ENCODE assay signal across 16 cellular contexts in genomic region chr17:29295420-29295819, GRCh38. TPM values are rescaled to one million over a fixed set of nuclear protein-coding genes. Genes with fewer than 3 reads are reported as not detected.
DNase-seq lines count a peak whose midpoint lies in the region; ATAC-seq, FAIRE-seq and TF ChIP-seq lines count a peak whose summit lies in the region.
"Had no signal": no experiment of that assay in that cellular context is flagged by ENCODE, and none has a peak within 500 bp of the region (broad histone marks: within the 10 kb centered on the region; RNA-seq: fewer than 3 reads in every experiment).

No MANE protein-coding gene starts in this region.

- peaks cover 26% of the 10 kb centered on the region for H3K4me1 ChIP-seq in CD4-positive, CD25-positive, alpha-beta regulatory T cell (ENCODE audit: control insufficient read depth, insufficient read depth, low read length, poor library complexity, severe bottlenecking)
- H3K4me1 ChIP-seq in DOHH2 (ENCODE audit: control insufficient read depth, low read length) (peaks cover 19% of the 10 kb centered on the region), pancreas (peaks cover 0 to 20% (median 10%) of the 10 kb centered on the region in 3 donors)

- H3K36me3 Mint-ChIP-seq in CD4-positive, CD25-positive, alpha-beta regulatory T cell = peaks cover 7% of the 10 kb centered on the region
- H3K36me3 Mint-ChIP-seq in activated naive CD8-positive, alpha-beta T cell treated with anti-CD3 and anti-CD28 coated beads for 36 hours = peaks cover 20% of the 10 kb centered on the region
- H3K36me3 Mint-ChIP-seq in nephron (ENCODE audit: low read depth) = peaks cover 7% of the 10 kb centered on the region

- FAIRE-seq in pancreas (lab: Jason Lieb, UNC) = no peak
- FAIRE-seq: GM19239 had no signal

- peak overlapping the region; percentile 88 to 98 (median 95) for H3K27ac Mint-ChIP-seq in CD4-positive, CD25-positive, alpha-beta regulatory T cell
- H3K27ac Mint-ChIP-seq in activated naive CD8-positive, alpha-beta T cell treated with anti-CD3 and anti-CD28 coated beads for 36 hours = peak overlapping the region; percentile 4
- H3K27ac Mint-ChIP-seq in nephron = peak overlapping the region; percentile 89 to 100 (median 98)

- H3K36me3 ChIP-seq in CD4-positive, CD25-positive, alpha-beta regulatory T cell (ENCODE audit: control insufficient read depth, insufficient read depth, low read length) = no peaks in the 10 kb centered on the region
- H3K36me3 ChIP-seq in DOHH2 (ENCODE audit: control insufficient read depth, low read length) (peaks cover 26% of the 10 kb centered on the region), pancreas (no peaks in the 10 kb centered on the region)
- H3K36me3 ChIP-seq: thyroid gland had no signal

- H3K4me2 ChIP-seq in DOHH2 (ENCODE audit: low read length) = peak overlapping the region; percentile 94

- H3K9me3 Mint-ChIP-seq in CD4-positive, CD25-positive, alpha-beta regulatory T cell = peaks cover 0 to 2% (median 0%) of the 10 kb centered on the region in 7 donors
- H3K9me3 Mint-ChIP-seq in activated naive CD8-positive, alpha-beta T cell treated with anti-CD3 and anti-CD28 coated beads for 36 hours = no peaks in the 10 kb centered on the region
- no peaks in the 10 kb centered on the region for H3K9me3 Mint-ChIP-seq in nephron

- TF ChIP-seq CTCF in DOHH2 (IDR thresholded peaks at IDR 0.05; ENCODE audit: low read depth, low read length, poor library complexity, severe bottlenecking) (no peak), nephron (IDR thresholded peaks at IDR 0.05; ENCODE audit: unreplicated experiment in 3 of 3) (no peak), pancreas (IDR thresholded peaks at IDR 0.05) (no peak)

- peaks cover 42% of the 10 kb centered on the region for H3K79me2 ChIP-seq in DOHH2 (ENCODE audit: control insufficient read depth, low read length)

- H3K27ac ChIP-seq in CD4-positive, CD25-positive, alpha-beta regulatory T cell (ENCODE audit: insufficient read depth, low read length, poor library complexity, severe bottlenecking) = no peak overlapping the region
- H3K27ac ChIP-seq in DOHH2 (ENCODE audit: low read depth, low read length) (peak overlapping the region; percentile 96), pancreas (no peak overlapping the region)

- no peak for DNase-seq in CD4-positive, CD25-positive, alpha-beta regulatory T cell
- DNase-seq in activated naive CD8-positive, alpha-beta T cell treated with anti-CD3 and anti-CD28 coated beads for 36 hours = no peak
- DNase-seq in kidney glomerular epithelial cell (lab: John Stamatoyannopoulos, UW) = no peak
- no peak for DNase-seq in pancreas
- DNase-seq in RKO (ENCODE audit: low spot score) = no peak
- DNase-seq: activated naive CD4-positive, alpha-beta T cell treated with anti-CD3 and anti-CD28 coated beads, Interleukin-2, amount 50 U/mL, for 16 hours; cerebellar nuclear complex; MG63; NCI-H2029 treated with DMSO at 0.1 percent for 48 hours; NCI-H748 treated with DMSO at 0.1 percent for 48 hours; thyroid gland had no signal

- 94% methylated on average over 3 of the region's 3 CpGs for WGBS in pancreas, 2 donors

- peak overlapping the region; percentile 97 for H3K4me3 ChIP-seq in CD4-positive, CD25-positive, alpha-beta regulatory T cell (ENCODE audit: low read depth, low read length)
- H3K4me3 ChIP-seq in DOHH2 (ENCODE audit: low read length) (peak overlapping the region; percentile 98; the same call in 1 of the 2 replicates), pancreas (no peak overlapping the region)
- H3K4me3 ChIP-seq: thyroid gland had no signal

- no peak for ATAC-seq in CD4-positive, CD25-positive, alpha-beta regulatory T cell (ENCODE audit: low read depth in 2 of 2)
- ATAC-seq in pancreas = no peak

- H3K27me3 ChIP-seq in CD4-positive, CD25-positive, alpha-beta regulatory T cell (ENCODE audit: control insufficient read depth, insufficient read depth, low read length) = no peaks in the 10 kb centered on the region
- no peaks in the 10 kb centered on the region for H3K27me3 ChIP-seq in DOHH2 (ENCODE audit: control insufficient read depth, low read length)
- H3K27me3 ChIP-seq in pancreas = no peaks in the 10 kb centered on the region
- H3K27me3 ChIP-seq: MG63, thyroid gland had no signal

- peaks cover 4% of the 10 kb centered on the region for H3K27me3 Mint-ChIP-seq in CD4-positive, CD25-positive, alpha-beta regulatory T cell
- peaks cover 5% of the 10 kb centered on the region for H3K27me3 Mint-ChIP-seq in activated naive CD8-positive, alpha-beta T cell treated with anti-CD3 and anti-CD28 coated beads for 36 hours
- H3K27me3 Mint-ChIP-seq in nephron (ENCODE audit: low read depth) = no peaks in the 10 kb centered on the region

- intact Hi-C loops in pancreas (cut with DNase I) = no loop called here

- no peaks in the 10 kb centered on the region for H3K9me3 ChIP-seq in CD4-positive, CD25-positive, alpha-beta regulatory T cell (ENCODE audit: control insufficient read depth in 2 of 2, low read length in 2 of 2)
- H3K9me3 ChIP-seq in DOHH2 (ENCODE audit: control insufficient read depth, insufficient read depth, low read length) (no peaks in the 10 kb centered on the region), pancreas (no peaks in the 10 kb centered on the region)
- H3K9me3 ChIP-seq: MG63, thyroid gland had no signal

- peak overlapping the region in 3 of 4 donors; percentile 59 to 99 (median 77) for H3K4me3 Mint-ChIP-seq in CD4-positive, CD25-positive, alpha-beta regulatory T cell
- peak overlapping the region; percentile 6 for H3K4me3 Mint-ChIP-seq in activated naive CD8-positive, alpha-beta T cell treated with anti-CD3 and anti-CD28 coated beads for 36 hours
- peak overlapping the region; percentile 63 to 86 (median 64) for H3K4me3 Mint-ChIP-seq in nephron

- peaks cover 18 to 35% (median 31%) of the 10 kb centered on the region in 4 donors for H3K4me1 Mint-ChIP-seq in CD4-positive, CD25-positive, alpha-beta regulatory T cell
- peaks cover 27% of the 10 kb centered on the region for H3K4me1 Mint-ChIP-seq in activated naive CD8-positive, alpha-beta T cell treated with anti-CD3 and anti-CD28 coated beads for 36 hours
- peaks cover 29% of the 10 kb centered on the region for H3K4me1 Mint-ChIP-seq in nephron

- H3F3A ChIP-seq in DOHH2 (ENCODE audit: control insufficient read depth, insufficient read depth) = peaks cover 24% of the 10 kb centered on the region

- peaks cover 15% of the 10 kb centered on the region for H4K20me1 ChIP-seq in DOHH2 (ENCODE audit: control insufficient read depth, insufficient read depth, low read depth, low read length)

- no peaks in the 10 kb centered on the region for H3K9me2 ChIP-seq in DOHH2 (replicated peaks; ENCODE audit: control insufficient read depth, low read length)

RNA-seq across cellular contexts. Expression of gene NUFIP2, which starts 1.5 kb away (rescaled TPM):
- total RNA-seq in CD4-positive, CD25-positive, alpha-beta regulatory T cell = 80.6 TPM
- polyA plus RNA-seq in CD4-positive, CD25-positive, alpha-beta regulatory T cell = 1 to 10 TPM; 6.4 to 9.1 (median 7.8) TPM
- total RNA-seq in activated naive CD8-positive, alpha-beta T cell treated with anti-CD3 and anti-CD28 coated beads for 36 hours = 10 to 100 TPM; 65.6 to 67.2 TPM
- 10 to 100 TPM; 13.6 to 28.1 (median 17.4) TPM for total RNA-seq in pancreas
- polyA plus RNA-seq in pancreas = 10 to 100 TPM in 1 of 2 donors, 1 to 10 TPM in 1; 8.7 to 12.7 TPM

RNA-seq across cellular contexts. Expression of gene CRYBA1, which starts 48.8 kb away (rescaled TPM):
- not detected for total RNA-seq in CD4-positive, CD25-positive, alpha-beta regulatory T cell
- polyA plus RNA-seq in CD4-positive, CD25-positive, alpha-beta regulatory T cell = not detected
- total RNA-seq in activated naive CD8-positive, alpha-beta T cell treated with anti-CD3 and anti-CD28 coated beads for 36 hours = not detected
- total RNA-seq in pancreas = not detected
- not detected for polyA plus RNA-seq in pancreas
- total RNA-seq: HT1080, RPMI7951, thyroid gland had no signal

Comparison
In these comparisons a context has a peak if more than half of its experiments do, and no peak if none do; other contexts are left out.
1. H3K4me3 ChIP-seq: peak in CD4-positive, CD25-positive, alpha-beta regulatory T cell (single experiment) and DOHH2 (single experiment); none in pancreas (0 of 4).
2. H3K27ac Mint-ChIP-seq: peak in every context shown above with its lines; median percentile 98 in nephron; 95 in CD4-positive, CD25-positive, alpha-beta regulatory T cell; 4 in activated naive CD8-positive, alpha-beta T cell treated with anti-CD3 and anti-CD28 coated beads for 36 hours.
3. H3K4me3 Mint-ChIP-seq: peak in every context shown above with its lines; median percentile 77 in CD4-positive, CD25-positive, alpha-beta regulatory T cell; 64 in nephron; 6 in activated naive CD8-positive, alpha-beta T cell treated with anti-CD3 and anti-CD28 coated beads for 36 hours.